ENCODE assay signal across 13 cellular contexts in genomic region chr6:137783640-137784198, GRCh38.
"Had no signal": no experiment of that assay in that cellular context is flagged by ENCODE, and none has a peak within 500 bp of the region (broad histone marks: within the 10 kb centered on the region; RNA-seq: fewer than 3 reads in every experiment).

No MANE protein-coding gene starts in this region.

- H3K27ac ChIP-seq: tibial artery had no signal

- H3K36me3 ChIP-seq: tibial artery had no signal

- H3K4me1 ChIP-seq: tibial artery had no signal

- H3K27me3 ChIP-seq: tibial artery had no signal

- H3K4me3 ChIP-seq: tibial artery had no signal

- H3K9me3 ChIP-seq: tibial artery had no signal

- DNase-seq: activated CD4-positive, alpha-beta T cell treated with anti-CD3 and anti-CD28 coated beads, Interleukin-2, amount 10 ng/mL, durations not matched to agents 7 days and 5 days; activated naive CD4-positive, alpha-beta T cell treated with anti-CD3 and anti-CD28 coated beads for 36 hours; activated naive CD8-positive, alpha-beta T cell treated with anti-CD3 and anti-CD28 coated beads, Interleukin-2, amount 50 U/mL, for 24 hours; aorta; dermis blood vessel endothelial cell; head of caudate nucleus; left colon; naive B cell; retina; stimulated activated CD4-positive, alpha-beta T cell treated with anti-CD3 and anti-CD28 coated beads, Interleukin-15, amount 100 ng/mL, for 24 hours; stimulated activated CD4-positive, alpha-beta T cell treated with anti-CD3 and anti-CD28 coated beads, Interleukin-4, amount 100 ng/mL, for 1 hour; stimulated activated naive B cell treated with anti-CD40 and anti-IgM and Interleukin-4, amounts not matched to agents 10 μg/mL and 1 μg/mL and 100 μg/mL, for 72 hours; tibial artery had no signal
